9 cellular contexts compared by ENCODE assay signal in the genomic region with DNA sequence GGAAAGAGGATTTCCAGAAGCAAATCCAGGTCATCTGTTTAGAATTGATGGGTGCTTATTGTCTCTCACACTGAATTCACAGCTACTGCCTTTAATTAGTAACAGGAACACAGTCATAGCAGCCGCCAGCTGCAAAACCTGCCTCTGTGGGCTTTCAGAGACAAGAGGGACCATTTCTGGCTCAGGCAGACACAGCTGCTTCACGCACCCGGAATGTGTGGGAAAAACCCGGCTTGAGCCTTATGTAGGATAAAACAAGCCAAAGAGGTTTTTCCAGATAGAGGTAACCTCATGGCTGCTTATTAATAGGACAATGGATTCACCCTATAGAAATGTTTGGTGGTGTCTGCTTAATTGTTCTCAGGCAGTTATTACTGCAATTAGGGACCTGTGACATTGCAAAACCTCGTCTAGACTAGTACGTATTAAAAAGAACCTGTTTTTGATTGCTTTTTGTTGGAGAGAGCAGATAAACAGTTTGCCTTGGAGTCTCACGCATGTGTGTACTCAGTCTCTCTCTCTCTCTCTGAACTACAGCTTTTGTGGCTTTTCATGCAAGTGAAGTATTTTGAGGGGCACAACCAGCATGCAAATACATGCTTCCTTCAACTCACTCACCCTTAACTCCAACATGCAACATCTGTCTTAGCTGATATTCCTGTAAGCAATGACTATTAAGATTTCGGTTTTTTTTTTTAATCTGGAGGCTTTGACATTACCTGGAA.
DNase-seq lines count a peak whose midpoint lies in the region; ATAC-seq lines count a peak whose summit lies in the region.
"Had no signal": no experiment of that assay in that cellular context is flagged by ENCODE, and none has a peak within 500 bp of the region (broad histone marks: within the 10 kb centered on the region; RNA-seq: fewer than 3 reads in every experiment).

No MANE protein-coding gene starts in this region.

- H3K36me3 Mint-ChIP-seq in effector memory CD8-positive, alpha-beta T cell (ENCODE audit: insufficient read depth): no peaks in the 10 kb centered on the region
- H3K36me3 Mint-ChIP-seq in naive thymus-derived CD8-positive, alpha-beta T cell: no peaks in the 10 kb centered on the region

- peak overlapping the region in 3 of 11 experiments; percentile 1 to 19 (median 7); a peak in 3 of 22 replicates for H3K9ac ChIP-seq in BLaER1 treated with 17β-estradiol and CSF1 and Interleukin-3, amounts not matched to agents 10 nM and 100 nM

- H3K4me1 Mint-ChIP-seq in effector memory CD8-positive, alpha-beta T cell (ENCODE audit: low read depth in 2 of 2): no peaks in the 10 kb centered on the region
- no peaks in the 10 kb centered on the region for H3K4me1 Mint-ChIP-seq in naive thymus-derived CD8-positive, alpha-beta T cell

- H3K4me3 Mint-ChIP-seq in effector memory CD8-positive, alpha-beta T cell: no peak overlapping the region
- H3K4me3 Mint-ChIP-seq in naive thymus-derived CD8-positive, alpha-beta T cell: no peak overlapping the region

- H4K20me1 ChIP-seq in BLaER1 treated with 17β-estradiol and CSF1 and Interleukin-3, amounts not matched to agents 10 nM and 100 nM: no peaks in the 10 kb centered on the region

- peaks cover 0 to 23% (median 18%) of the 10 kb centered on the region in 10 experiments; a peak in 15 of 20 replicates for H3K4me1 ChIP-seq in BLaER1 treated with 17β-estradiol and CSF1 and Interleukin-3, amounts not matched to agents 10 nM and 100 nM

- DNase-seq in NCI-H82 (lab: John Stamatoyannopoulos, UW) (peak; percentile 69), cardiac septum (ENCODE audit: low spot score) (peak; percentile 75), AG08396 (ENCODE audit: low spot score) (no peak), NOMO-1 (lab: John Stamatoyannopoulos, UW; ENCODE audit: unreplicated experiment in 2 of 2) (no peak)
- no peak for DNase-seq in effector memory CD8-positive, alpha-beta T cell
- DNase-seq in naive thymus-derived CD8-positive, alpha-beta T cell: no peak
- DNase-seq: activated T-cell treated with anti-CD3 and anti-CD28 coated beads, Interleukin-2, amount 50 U/mL, for 48 hours had no signal

- ATAC-seq in GM21717 (IDR thresholded peaks at IDR 0.05; ENCODE audit: unreplicated experiment): peak; percentile 72
- ATAC-seq in effector memory CD8-positive, alpha-beta T cell (replicated peaks): no peak
- ATAC-seq in naive thymus-derived CD8-positive, alpha-beta T cell: no peak

- peaks cover 2 to 5% of the 10 kb centered on the region in 2 donors for H3K9me3 Mint-ChIP-seq in effector memory CD8-positive, alpha-beta T cell
- peaks cover 0 to 6% (median 0%) of the 10 kb centered on the region in 9 donors for H3K9me3 Mint-ChIP-seq in naive thymus-derived CD8-positive, alpha-beta T cell

- no peaks in the 10 kb centered on the region for H3K27me3 ChIP-seq in BLaER1 treated with 17β-estradiol and CSF1 and Interleukin-3, amounts not matched to agents 10 nM and 100 nM

- POLR2A ChIA-PET in naive thymus-derived CD8-positive, alpha-beta T cell (lab: Charles Lee): no interaction called here

- H3K36me3 ChIP-seq in BLaER1 treated with 17β-estradiol and CSF1 and Interleukin-3, amounts not matched to agents 10 nM and 100 nM: no peaks in the 10 kb centered on the region

- H3K9me3 ChIP-seq in BLaER1 treated with 17β-estradiol and CSF1 and Interleukin-3, amounts not matched to agents 10 nM and 100 nM (replicated peaks in 1 of 11): no peaks in the 10 kb centered on the region

- no peak overlapping the region; a peak in 1 of 22 replicates for H3K27ac ChIP-seq in BLaER1 treated with 17β-estradiol and CSF1 and Interleukin-3, amounts not matched to agents 10 nM and 100 nM

- H3K4me3 ChIP-seq in BLaER1 treated with 17β-estradiol and CSF1 and Interleukin-3, amounts not matched to agents 10 nM and 100 nM: no peak overlapping the region

- intact Hi-C loops in cardiac septum (cut with DNase I): no loop called here

- H3K4me2 ChIP-seq in BLaER1 treated with 17β-estradiol and CSF1 and Interleukin-3, amounts not matched to agents 10 nM and 100 nM: peak overlapping the region in 9 of 11 experiments; percentile 30 to 71 (median 56); a peak in 18 of 22 replicates

- H3K27ac Mint-ChIP-seq in effector memory CD8-positive, alpha-beta T cell: no peak overlapping the region
- no peak overlapping the region for H3K27ac Mint-ChIP-seq in naive thymus-derived CD8-positive, alpha-beta T cell

- no peaks in the 10 kb centered on the region for H3K27me3 Mint-ChIP-seq in effector memory CD8-positive, alpha-beta T cell
- H3K27me3 Mint-ChIP-seq in naive thymus-derived CD8-positive, alpha-beta T cell: peaks cover 0 to 9% (median 0%) of the 10 kb centered on the region in 5 donors

Comparison
In these comparisons a context has a peak if more than half of its experiments do, and no peak if none do; other contexts are left out.
1. DNase-seq: peak in NCI-H82 (single experiment) and cardiac septum (single experiment); none in effector memory CD8-positive, alpha-beta T cell (0 of 3), naive thymus-derived CD8-positive, alpha-beta T cell (0 of 10), AG08396 (single experiment) and NOMO-1 (0 of 2).